In genomic region chr10:24427678-24428409, GRCh38 we compare ENCODE assay signal across 2 cellular contexts.
A peak's percentile ranks its signal among the peaks of the same experiment; 100 is the strongest.
TF ChIP-seq lines count a peak whose summit lies in the region.

No MANE protein-coding gene starts in this region.

TF ChIP-seq in liver, 16 proteins besides CTCF, POLR2A, EP300 and RAD21 (continued from another document):
- TF ChIP-seq EGR1 (IDR thresholded peaks at IDR 0.05; ENCODE audit: low read depth in 2 of 2), result peak in 1 of 2 donors; percentile 50
- TF ChIP-seq FOXA2 (IDR thresholded peaks at IDR 0.05), result peak; percentile 24
- no peak for TF ChIP-seq ZBTB33 (IDR thresholded peaks at IDR 0.05)
- TF ChIP-seq FOXA1 (IDR thresholded peaks at IDR 0.05), result no peak

TF ChIP-seq in HepG2, 621 proteins besides CTCF, POLR2A, EP300 and RAD21 (continued from another document):
- TF ChIP-seq MNT (IDR thresholded peaks at IDR 0.05) (no peak), NFYB (CRISPR knock-in tag; IDR thresholded peaks at IDR 0.05) (no peak), ZNF10 (CRISPR knock-in tag; IDR thresholded peaks at IDR 0.05; ENCODE audit: borderline replicate concordance, low read depth) (no peak), NCOA1 (CRISPR knock-in tag; IDR thresholded peaks at IDR 0.05) (no peak), SOX6 (IDR thresholded peaks at IDR 0.05) (no peak), SOX6 (CRISPR knock-in tag; IDR thresholded peaks at IDR 0.05) (no peak), KMT2A (CRISPR knock-in tag; IDR thresholded peaks at IDR 0.05) (no peak), KAT8 (CRISPR knock-in tag; IDR thresholded peaks at IDR 0.05) (no peak), IRF9 (CRISPR knock-in tag; IDR thresholded peaks at IDR 0.05; ENCODE audit: borderline replicate concordance) (no peak), ZNF761 (CRISPR knock-in tag; conservative IDR thresholded peaks at IDR 0.05) (no peak)
